8 cellular contexts compared by ENCODE assay signal in genomic region chr19:3762130-3762473, GRCh38. TPM values are rescaled to one million over a fixed set of nuclear protein-coding genes. Genes with fewer than 3 reads are reported as not detected.
A peak's percentile ranks its signal among the peaks of the same experiment; 100 is the strongest.
DNase-seq lines count a peak whose midpoint lies in the region; ATAC-seq and TF ChIP-seq lines count a peak whose summit lies in the region.

No MANE protein-coding gene starts in this region.

- no peaks in the 10 kb centered on the region for H3K36me3 Mint-ChIP-seq in natural killer cell treated with Interleukin-12 subunit alpha and Interleukin-12 subunit beta and Interleukin-15 and Interleukin-18, amount 100 ng/mL, for 72 hours

- peaks cover 42 to 54% (median 52%) of the 10 kb centered on the region in 11 experiments for H3K36me3 ChIP-seq in BLaER1 treated with 17β-estradiol and CSF1 and Interleukin-3, amounts not matched to agents 10 nM and 100 nM
- H3K36me3 ChIP-seq in Loucy (ENCODE audit: insufficient read depth, low read length): peaks cover 2% of the 10 kb centered on the region; the same call in 1 of the 2 replicates

- no peaks in the 10 kb centered on the region for H3K9me3 ChIP-seq in BLaER1 treated with 17β-estradiol and CSF1 and Interleukin-3, amounts not matched to agents 10 nM and 100 nM (replicated peaks in 1 of 11)
- H3K9me3 ChIP-seq in Loucy (ENCODE audit: insufficient read depth, low read depth, low read length): no peaks in the 10 kb centered on the region

- peak overlapping the region; percentile 100 for H3K27ac Mint-ChIP-seq in natural killer cell treated with Interleukin-12 subunit alpha and Interleukin-12 subunit beta and Interleukin-15 and Interleukin-18, amount 100 ng/mL, for 72 hours

- in situ Hi-C loops in GM13976 (cut with MboI; ENCODE audit: low sequenced_read_pairs, unreplicated experiment): no loop called here

- peaks cover 0 to 24% (median 0%) of the 10 kb centered on the region in 11 experiments; a peak in 3 of 22 replicates for H4K20me1 ChIP-seq in BLaER1 treated with 17β-estradiol and CSF1 and Interleukin-3, amounts not matched to agents 10 nM and 100 nM
- H4K20me1 ChIP-seq in Loucy (ENCODE audit: insufficient read depth, low read length, poor library complexity, severe bottlenecking): no peaks in the 10 kb centered on the region

- peak overlapping the region; percentile 94 for H3K4me3 Mint-ChIP-seq in natural killer cell treated with Interleukin-12 subunit alpha and Interleukin-12 subunit beta and Interleukin-15 and Interleukin-18, amount 100 ng/mL, for 72 hours

- H3K9ac ChIP-seq in BLaER1 treated with 17β-estradiol and CSF1 and Interleukin-3, amounts not matched to agents 10 nM and 100 nM: peak overlapping the region; percentile 89 to 97 (median 94); a peak in 21 of 22 replicates
- peak overlapping the region; percentile 96 for H3K9ac ChIP-seq in Loucy (ENCODE audit: low read depth, low read length, poor library complexity, severe bottlenecking)

- peaks cover 36% of the 10 kb centered on the region for H3K79me2 ChIP-seq in Loucy (ENCODE audit: insufficient read depth, low read length)

- H3K27me3 ChIP-seq in BLaER1 treated with 17β-estradiol and CSF1 and Interleukin-3, amounts not matched to agents 10 nM and 100 nM: no peaks in the 10 kb centered on the region
- H3K27me3 ChIP-seq in Loucy (ENCODE audit: insufficient read depth, low read length, poor library complexity, severe bottlenecking): no peaks in the 10 kb centered on the region

- peak overlapping the region; percentile 98; the same call in 1 of the 2 replicates for H2AFZ ChIP-seq in Loucy (ENCODE audit: low read length)

- peak overlapping the region; percentile 87 to 99 (median 94) for H3K27ac ChIP-seq in BLaER1 treated with 17β-estradiol and CSF1 and Interleukin-3, amounts not matched to agents 10 nM and 100 nM
- H3K27ac ChIP-seq in coronary artery: peak overlapping the region; percentile 95 to 98

- H3K9me3 Mint-ChIP-seq in natural killer cell treated with Interleukin-12 subunit alpha and Interleukin-12 subunit beta and Interleukin-15 and Interleukin-18, amount 100 ng/mL, for 72 hours: no peaks in the 10 kb centered on the region

- peaks cover 36 to 81% (median 59%) of the 10 kb centered on the region in 10 experiments for H3K4me1 ChIP-seq in BLaER1 treated with 17β-estradiol and CSF1 and Interleukin-3, amounts not matched to agents 10 nM and 100 nM
- peaks cover 23% of the 10 kb centered on the region for H3K4me1 ChIP-seq in Loucy (ENCODE audit: insufficient read depth, low read length, poor library complexity, severe bottlenecking)

- H3K4me1 Mint-ChIP-seq in natural killer cell treated with Interleukin-12 subunit alpha and Interleukin-12 subunit beta and Interleukin-15 and Interleukin-18, amount 100 ng/mL, for 72 hours (ENCODE audit: low read depth in 2 of 2): peaks cover 25 to 31% of the 10 kb centered on the region in 2 donors

- no peak for ATAC-seq in natural killer cell treated with Interleukin-12 subunit alpha and Interleukin-12 subunit beta and Interleukin-15 and Interleukin-18, amount 100 ng/mL, for 72 hours
- no peak for ATAC-seq in GM21717 (IDR thresholded peaks at IDR 0.05; ENCODE audit: unreplicated experiment)

- H3K27me3 Mint-ChIP-seq in natural killer cell treated with Interleukin-12 subunit alpha and Interleukin-12 subunit beta and Interleukin-15 and Interleukin-18, amount 100 ng/mL, for 72 hours: no peaks in the 10 kb centered on the region

- no peaks in the 10 kb centered on the region for H3K9me2 ChIP-seq in Loucy (replicated peaks; ENCODE audit: low read depth, low read length)

- peak overlapping the region; percentile 55 to 89 (median 82); a peak in 18 of 20 replicates for H3K4me3 ChIP-seq in BLaER1 treated with 17β-estradiol and CSF1 and Interleukin-3, amounts not matched to agents 10 nM and 100 nM
- H3K4me3 ChIP-seq in Loucy (ENCODE audit: low read length, poor library complexity, severe bottlenecking): peak overlapping the region; percentile 98
- H3K4me3 ChIP-seq in coronary artery: peak overlapping the region; percentile 97

- no peak for TF ChIP-seq CTCF in Loucy (conservative IDR thresholded peaks at IDR 0.05; ENCODE audit: low read length)
- no peak for TF ChIP-seq CTCF in coronary artery (IDR thresholded peaks at IDR 0.05)
- no peak for TF ChIP-seq CTCF in GM13976 (IDR thresholded peaks at IDR 0.05; ENCODE audit: borderline replicate concordance, control extremely low read depth, extremely low read depth, insufficient read depth, missing control alignments)

- peak overlapping the region; percentile 68 to 97 (median 88) for H3K4me2 ChIP-seq in BLaER1 treated with 17β-estradiol and CSF1 and Interleukin-3, amounts not matched to agents 10 nM and 100 nM
- peak overlapping the region; percentile 96 for H3K4me2 ChIP-seq in Loucy (ENCODE audit: low read depth, low read length, poor library complexity, severe bottlenecking)

- H3F3A ChIP-seq in Loucy (ENCODE audit: low read depth): 0 out of 2 replicates have a peak, but pooled peaks cover 2% of the 10 kb centered on the region

- DNase-seq in coronary artery (ENCODE audit: low spot score) (no peak), SIG-M5 (lab: John Stamatoyannopoulos, UW) (no peak), GM13976 (ENCODE audit: low spot score) (no peak)
- DNase-seq in natural killer cell treated with Interleukin-12 subunit alpha and Interleukin-12 subunit beta and Interleukin-15 and Interleukin-18, amount 100 ng/mL, for 72 hours (ENCODE audit: low spot score): no peak
- no peak for DNase-seq in stimulated activated CD4-positive, alpha-beta T cell treated with anti-CD3 and anti-CD28 coated beads, Interleukin-15, amount 100 ng/mL, for 24 hours

RNA-seq across cellular contexts. Expression of gene MRPL54, which starts 0.4 kb away (rescaled TPM):
- total RNA-seq in natural killer cell treated with Interleukin-12 subunit alpha and Interleukin-12 subunit beta and Interleukin-15 and Interleukin-18, amount 100 ng/mL, for 72 hours: 10 to 100 TPM; 58.5 to 75.1 TPM

RNA-seq across cellular contexts. Expression of gene APBA3, which starts 0.6 kb away (rescaled TPM):
- total RNA-seq in natural killer cell treated with Interleukin-12 subunit alpha and Interleukin-12 subunit beta and Interleukin-15 and Interleukin-18, amount 100 ng/mL, for 72 hours: 10 to 100 TPM; 40.6 to 55.4 TPM

RNA-seq across cellular contexts. Expression of gene RAX2, which starts 9.9 kb away (rescaled TPM):
- under 1 TPM in 1 of 2 donors, not detected in 1; 0.21 TPM for total RNA-seq in natural killer cell treated with Interleukin-12 subunit alpha and Interleukin-12 subunit beta and Interleukin-15 and Interleukin-18, amount 100 ng/mL, for 72 hours

RNA-seq across cellular contexts. Expression of gene MATK, which starts 24.1 kb away (rescaled TPM):
- 10 to 100 TPM; 58.5 to 61.9 TPM for total RNA-seq in natural killer cell treated with Interleukin-12 subunit alpha and Interleukin-12 subunit beta and Interleukin-15 and Interleukin-18, amount 100 ng/mL, for 72 hours

RNA-seq across cellular contexts. Expression of gene TJP3, which starts 53.9 kb away (rescaled TPM):
- total RNA-seq in natural killer cell treated with Interleukin-12 subunit alpha and Interleukin-12 subunit beta and Interleukin-15 and Interleukin-18, amount 100 ng/mL, for 72 hours: 1 to 10 TPM in 1 of 2 donors, under 1 TPM in 1; 0.57 to 2.1 TPM
